7 cellular contexts compared by ENCODE assay signal in the genomic region with DNA sequence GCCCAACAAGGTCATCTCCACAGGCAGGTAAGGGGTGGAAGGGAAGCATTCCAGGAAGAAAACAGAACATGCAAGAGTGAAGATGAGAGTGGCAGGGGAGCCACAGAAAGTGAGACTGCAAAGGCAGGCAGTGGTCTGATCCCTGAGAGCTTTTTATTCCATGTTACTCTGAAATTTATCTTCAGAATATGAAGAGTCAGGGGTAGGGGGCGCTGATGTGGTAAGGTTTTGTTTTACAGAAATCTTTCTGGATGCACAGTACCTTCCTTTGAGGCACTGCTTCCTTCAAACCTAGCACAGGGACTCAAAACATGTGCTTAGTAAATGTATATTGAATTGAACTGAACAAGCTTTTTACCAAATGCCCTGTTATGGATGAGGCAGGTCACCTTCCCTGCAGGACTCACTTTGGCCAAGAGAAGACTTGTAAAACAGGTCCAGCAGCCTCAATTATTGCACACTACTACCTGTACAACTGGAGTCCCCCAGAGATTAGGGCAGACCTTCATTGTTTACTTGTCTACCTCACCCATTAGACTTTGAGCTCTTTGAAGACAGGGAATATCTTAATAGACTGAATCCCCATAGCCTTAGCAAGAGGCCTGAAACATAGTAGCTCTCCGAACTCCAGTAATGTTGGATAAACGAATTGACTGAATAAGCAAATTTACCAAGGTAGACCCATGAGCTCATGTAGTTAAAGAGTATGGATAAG. TPM values are rescaled to one million over a fixed set of nuclear protein-coding genes. Genes with fewer than 3 reads are reported as not detected.
DNase-seq lines count a peak whose midpoint lies in the region; ATAC-seq and TF ChIP-seq lines count a peak whose summit lies in the region.

No MANE protein-coding gene starts in this region.

- DNase-seq in ELR (ENCODE audit: low read depth) (peak; percentile 30), MM.1S (peak; percentile 36), left kidney (ENCODE audit: low read depth, low spot score) (peak; percentile 66), dermis blood vessel endothelial cell (no peak), left cardiac atrium (no peak)
- DNase-seq in activated CD4-positive, alpha-beta memory T cell treated with anti-CD3 and anti-CD28 coated beads for 36 hours, result peak; percentile 34

- no peaks in the 10 kb centered on the region for H4K20me1 ChIP-seq in MM.1S (ENCODE audit: insufficient read depth, low read length)

- H3K9ac ChIP-seq in MM.1S (ENCODE audit: low read length), result no peak overlapping the region

- no peak overlapping the region for H3K4me3 ChIP-seq in MM.1S (ENCODE audit: low read length)

- peaks cover 45% of the 10 kb centered on the region for H3K4me1 ChIP-seq in MM.1S (ENCODE audit: low read length)

- H3K27me3 Mint-ChIP-seq in activated CD4-positive, alpha-beta memory T cell treated with anti-CD3 and anti-CD28 coated beads for 36 hours, result peaks cover 15% of the 10 kb centered on the region

- peak overlapping the region; percentile 75; the same call in 1 of the 2 replicates for H3K27ac ChIP-seq in MM.1S (ENCODE audit: low read length)

- no peaks in the 10 kb centered on the region for H3K27me3 ChIP-seq in MM.1S (replicated peaks; ENCODE audit: insufficient read depth, low read length)

- peaks cover 39% of the 10 kb centered on the region for H3F3A ChIP-seq in MM.1S (ENCODE audit: insufficient read depth, low read length)

- peaks cover 5% of the 10 kb centered on the region for H3K4me1 Mint-ChIP-seq in activated CD4-positive, alpha-beta memory T cell treated with anti-CD3 and anti-CD28 coated beads for 36 hours (ENCODE audit: low read depth)

- TF ChIP-seq CTCF in MM.1S (IDR thresholded peaks at IDR 0.05; ENCODE audit: low read length), result peak; percentile 40

- H3K4me3 Mint-ChIP-seq in activated CD4-positive, alpha-beta memory T cell treated with anti-CD3 and anti-CD28 coated beads for 36 hours, result no peak overlapping the region

- ATAC-seq in left cardiac atrium (no peak), GM21447 (IDR thresholded peaks at IDR 0.05; ENCODE audit: unreplicated experiment) (no peak)

- H2AFZ ChIP-seq in MM.1S (ENCODE audit: low read length), result no peak overlapping the region

- H3K9me3 ChIP-seq in MM.1S (replicated peaks; ENCODE audit: insufficient read depth, low read length), result no peaks in the 10 kb centered on the region

- H3K79me2 ChIP-seq in MM.1S (ENCODE audit: low read length), result peaks cover 55% of the 10 kb centered on the region

- H3K27ac Mint-ChIP-seq in activated CD4-positive, alpha-beta memory T cell treated with anti-CD3 and anti-CD28 coated beads for 36 hours, result no peak overlapping the region

- H3K36me3 Mint-ChIP-seq in activated CD4-positive, alpha-beta memory T cell treated with anti-CD3 and anti-CD28 coated beads for 36 hours, result no peaks in the 10 kb centered on the region

- CTCF ChIA-PET in activated CD4-positive, alpha-beta memory T cell treated with anti-CD3 and anti-CD28 coated beads for 36 hours (lab: Charles Lee), result interaction anchor here (0.8 to 1.3 kb wide), 4 partner anchors 19 to 148 kb away, joined by 3 to 5 read pairs (median 3); no protein-coding TSS in a partner anchor

- H3K36me3 ChIP-seq in MM.1S (replicated peaks; ENCODE audit: insufficient read depth, low read length), result no peaks in the 10 kb centered on the region

- intact Hi-C loops in activated CD4-positive, alpha-beta memory T cell treated with anti-CD3 and anti-CD28 coated beads for 36 hours (cut with micrococcal nuclease), result loop anchor here (2.0 to 5.0 kb wide), 3 partner anchors 77 to 609 kb away; partner anchors contain the start of genes ACER3 and CLNS1A
- intact Hi-C loops in left cardiac atrium (cut with DNase I), result no loop called here

- POLR2A ChIA-PET in activated CD4-positive, alpha-beta memory T cell treated with anti-CD3 and anti-CD28 coated beads for 36 hours (lab: Charles Lee), result no interaction called here

- H3K9me3 Mint-ChIP-seq in activated CD4-positive, alpha-beta memory T cell treated with anti-CD3 and anti-CD28 coated beads for 36 hours, result no peaks in the 10 kb centered on the region

- peak overlapping the region; percentile 83 for H3K4me2 ChIP-seq in MM.1S (ENCODE audit: low read depth, low read length)

- H3K9me2 ChIP-seq in MM.1S (replicated peaks; ENCODE audit: insufficient read depth, low read length), result no peaks in the 10 kb centered on the region

RNA-seq across cellular contexts. Expression of gene PAK1, which starts 2.2 kb away (rescaled TPM):
- total RNA-seq in activated CD4-positive, alpha-beta memory T cell treated with anti-CD3 and anti-CD28 coated beads for 36 hours, result 10 to 100 TPM; 30.4 to 33.1 TPM
- 0.19 and 0.51 TPM in 2 replicates for total RNA-seq in dermis blood vessel endothelial cell
- total RNA-seq in left cardiac atrium, result 10 to 100 TPM; 17.1 to 20.3 TPM

Comparison
In these comparisons a context has a peak if more than half of its experiments do, and no peak if none do; other contexts are left out.
1. DNase-seq: peak in ELR (single experiment), MM.1S (single experiment), activated CD4-positive, alpha-beta memory T cell treated with anti-CD3 and anti-CD28 coated beads for 36 hours (single experiment) and left kidney (single experiment); none in dermis blood vessel endothelial cell (single experiment) and left cardiac atrium (single experiment).
2. RNA of gene PAK1, which starts 2.2 kb away (total RNA-seq): 30.4 to 33.1 TPM in activated CD4-positive, alpha-beta memory T cell treated with anti-CD3 and anti-CD28 coated beads for 36 hours and 17.1 to 20.3 TPM in left cardiac atrium; 0.19 to 0.51 TPM in dermis blood vessel endothelial cell; every median in the first group is over 10 times any median in the second.